ENCODE assay signal across 36 cellular contexts in the genomic region with DNA sequence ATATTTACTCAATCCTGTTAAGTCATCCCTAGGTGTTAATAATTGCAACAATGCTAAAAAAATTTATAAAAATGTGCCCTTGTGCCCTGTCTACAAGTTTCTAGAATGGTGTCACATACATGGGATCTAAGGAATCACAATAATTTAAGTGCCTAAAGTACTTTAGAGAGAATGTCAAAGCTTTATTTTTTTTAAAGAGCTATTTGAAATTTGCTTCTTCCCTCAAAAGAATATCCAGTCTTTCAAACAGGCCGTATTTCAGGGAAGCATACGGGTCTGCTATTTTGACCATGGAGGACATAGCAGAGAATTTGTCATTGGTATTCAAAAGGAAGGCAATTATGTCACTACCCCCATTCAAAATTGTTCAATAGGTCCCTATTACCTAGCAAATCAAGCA. TPM values are rescaled to one million over a fixed set of nuclear protein-coding genes. Genes with fewer than 3 reads are reported as not detected.
"Had no signal": no experiment of that assay in that cellular context is flagged by ENCODE, and none has a peak within 500 bp of the region (broad histone marks: within the 10 kb centered on the region; RNA-seq: fewer than 3 reads in every experiment).

No MANE protein-coding gene starts in this region.

- H3K9me3 Mint-ChIP-seq: activated B cell treated with CpG ODN at 0.5 μM for 24 hours; activated CD4-positive, alpha-beta memory T cell treated with anti-CD3 and anti-CD28 coated beads for 36 hours; activated CD4-positive, alpha-beta T cell treated with anti-CD3 and anti-CD28 coated beads, Interleukin-2, amount 10 ng/mL, durations not matched to agents 24 days and 14 days; activated CD8-positive, alpha-beta T cell treated with anti-CD3 and anti-CD28 coated beads for 36 hours; activated naive CD4-positive, alpha-beta T cell treated with anti-CD3 and anti-CD28 coated beads for 36 hours; activated naive CD8-positive, alpha-beta T cell treated with anti-CD3 and anti-CD28 coated beads for 36 hours; activated T-cell treated with anti-CD3 and anti-CD28 coated beads, Interleukin-2, amount 50 U/mL, for 4 hours; activated T-helper 1 cell treated with anti-CD3 and anti-CD28 coated beads, Interleukin-12 subunit alpha, Interleukin-12 subunit beta, Interleukin-2, Interleukin-4 antibody, amounts not matched to agents 30 ng/mL and 10 ng/mL and 1 ng/mL, durations not matched to agents 14 hours and 24 hours and 36 hours; activated T-helper 17 cell treated with anti-CD3 and anti-CD28 coated beads, Interleukin-2, amount 50 U/mL, for 72 hours; T-helper 1 cell treated with Interleukin-12 subunit alpha and Interleukin-12 subunit beta and Interleukin-4 antibody, amounts not matched to agents 30 μg/mL and 1 μg/mL, for 36 hours; T-helper 2 cell treated with Interferon-gamma antibody and Interleukin-4, amounts not matched to agents 5 μg/mL and 100 μg/mL, for 36 hours had no signal

- DNase-seq: activated B cell treated with CpG ODN at 0.5 μM for 24 hours; activated CD4-positive, alpha-beta memory T cell treated with anti-CD3 and anti-CD28 coated beads for 36 hours; activated CD4-positive, alpha-beta T cell treated with anti-CD3 and anti-CD28 coated beads for 4 hours; activated CD4-positive, alpha-beta T cell treated with anti-CD3 and anti-CD28 coated beads, Interleukin-2, amount 10 ng/mL, durations not matched to agents 24 days and 14 days; activated CD4-positive, alpha-beta T cell treated with anti-CD3 and anti-CD28 coated beads, Interleukin-2, amount 50 U/mL, for 1 hour; activated CD4-positive, alpha-beta T cell treated with anti-CD3 and anti-CD28 coated beads, Interleukin-2, amount 50 U/mL, for 4 hours; activated CD4-positive, CD25-positive, alpha-beta regulatory T cell treated with anti-CD3 and anti-CD28 coated beads, Interleukin-2, amount 50 U/mL, for 72 hours; activated CD8-positive, alpha-beta memory T cell treated with anti-CD3 and anti-CD28 coated beads, Interleukin-2, amount 50 U/mL, for 4 hours; activated CD8-positive, alpha-beta T cell treated with anti-CD3 and anti-CD28 coated beads for 36 hours; activated effector memory CD4-positive, alpha-beta T cell treated with anti-CD3 and anti-CD28 coated beads, Interleukin-2, amount 50 U/mL, for 16 hours; activated gamma-delta T cell treated with Interleukin-2 at 50 U/mL for 16 hours; activated naive CD4-positive, alpha-beta T cell; activated naive CD4-positive, alpha-beta T cell treated with anti-CD3 and anti-CD28 coated beads for 36 hours; activated naive CD4-positive, alpha-beta T cell treated with anti-CD3 and anti-CD28 coated beads, Interleukin-2, amount 50 U/mL, for 16 hours; activated naive CD8-positive, alpha-beta T cell treated with anti-CD3 and anti-CD28 coated beads for 36 hours; activated T-cell treated with anti-CD3 and anti-CD28 coated beads for 4 hours; activated T-cell treated with anti-CD3 and anti-CD28 coated beads, Interleukin-2, amount 50 U/mL, for 1 hour; activated T-cell treated with anti-CD3 and anti-CD28 coated beads, Interleukin-2, amount 50 U/mL, for 4 hours; activated T-cell treated with anti-CD3 and anti-CD28 coated beads, Interleukin-2, amount 50 U/mL, for 72 hours; adrenal gland; amniotic stem cell; aorta; body of pancreas; brain microvascular endothelial cell; central memory CD4-positive, alpha-beta T cell; T-helper 1 cell; T-helper 2 cell; T-helper 9 cell had no signal

- ATAC-seq: activated CD8-positive, alpha-beta T cell treated with anti-CD3 and anti-CD28 coated beads for 36 hours; activated naive CD4-positive, alpha-beta T cell treated with anti-CD3 and anti-CD28 coated beads, Interleukin-2, amount 50 U/mL, for 72 hours; activated T-cell treated with anti-CD3 and anti-CD28 coated beads, Interleukin-2, amount 50 U/mL, for 4 hours; activated T-cell treated with anti-CD3 and anti-CD28 coated beads, Interleukin-2, amount 50 U/mL, for 72 hours; activated T-helper 17 cell treated with anti-CD3 and anti-CD28 coated beads, Interleukin-2, amount 50 U/mL, for 72 hours; body of pancreas had no signal

- H3K4me3 ChIP-seq: adrenal gland, body of pancreas, breast epithelium had no signal

- H3K4me1 ChIP-seq: body of pancreas, breast epithelium had no signal

- H3K36me3 ChIP-seq: brain microvascular endothelial cell, breast epithelium had no signal

- H3K27me3 ChIP-seq: adrenal gland, body of pancreas, brain microvascular endothelial cell, breast epithelium had no signal

- H3K36me3 Mint-ChIP-seq: activated CD4-positive, alpha-beta memory T cell treated with anti-CD3 and anti-CD28 coated beads for 36 hours; activated naive CD4-positive, alpha-beta T cell treated with anti-CD3 and anti-CD28 coated beads, Interleukin-2, amount 50 U/mL, for 72 hours; activated naive CD8-positive, alpha-beta T cell treated with anti-CD3 and anti-CD28 coated beads for 36 hours had no signal

- H3K27ac Mint-ChIP-seq: activated B cell treated with CpG ODN at 0.5 μM for 24 hours; activated CD4-positive, alpha-beta memory T cell treated with anti-CD3 and anti-CD28 coated beads for 36 hours; activated CD4-positive, alpha-beta T cell treated with anti-CD3 and anti-CD28 coated beads, Interleukin-2, amount 10 ng/mL, durations not matched to agents 24 days and 14 days; activated CD8-positive, alpha-beta T cell treated with anti-CD3 and anti-CD28 coated beads for 36 hours; activated naive CD4-positive, alpha-beta T cell treated with anti-CD3 and anti-CD28 coated beads for 36 hours; activated naive CD4-positive, alpha-beta T cell treated with anti-CD3 and anti-CD28 coated beads, Interleukin-2, amount 50 U/mL, for 72 hours; activated naive CD8-positive, alpha-beta T cell treated with anti-CD3 and anti-CD28 coated beads for 36 hours; activated T-cell treated with anti-CD3 and anti-CD28 coated beads, Interleukin-2, amount 50 U/mL, for 72 hours; activated T-helper 1 cell treated with anti-CD3 and anti-CD28 coated beads, Interleukin-12 subunit alpha, Interleukin-12 subunit beta, Interleukin-2, Interleukin-4 antibody, amounts not matched to agents 30 ng/mL and 10 ng/mL and 1 ng/mL, durations not matched to agents 14 hours and 24 hours and 36 hours; activated T-helper 17 cell treated with anti-CD3 and anti-CD28 coated beads, Interleukin-2, amount 50 U/mL, for 72 hours; T-helper 1 cell treated with Interleukin-12 subunit alpha and Interleukin-12 subunit beta and Interleukin-4 antibody, amounts not matched to agents 30 μg/mL and 1 μg/mL, for 36 hours; T-helper 2 cell treated with Interferon-gamma antibody and Interleukin-4, amounts not matched to agents 5 μg/mL and 100 μg/mL, for 36 hours had no signal

- H3K4me3 Mint-ChIP-seq: activated B cell treated with CpG ODN at 0.5 μM for 24 hours; activated CD4-positive, alpha-beta memory T cell treated with anti-CD3 and anti-CD28 coated beads for 36 hours; activated CD4-positive, alpha-beta T cell treated with anti-CD3 and anti-CD28 coated beads, Interleukin-2, amount 10 ng/mL, durations not matched to agents 24 days and 14 days; activated CD8-positive, alpha-beta T cell treated with anti-CD3 and anti-CD28 coated beads for 36 hours; activated naive CD4-positive, alpha-beta T cell treated with anti-CD3 and anti-CD28 coated beads for 36 hours; activated naive CD8-positive, alpha-beta T cell treated with anti-CD3 and anti-CD28 coated beads for 36 hours; activated T-cell treated with anti-CD3 and anti-CD28 coated beads, Interleukin-2, amount 50 U/mL, for 4 hours; activated T-cell treated with anti-CD3 and anti-CD28 coated beads, Interleukin-2, amount 50 U/mL, for 72 hours; activated T-helper 1 cell treated with anti-CD3 and anti-CD28 coated beads, Interleukin-12 subunit alpha, Interleukin-12 subunit beta, Interleukin-2, Interleukin-4 antibody, amounts not matched to agents 30 ng/mL and 10 ng/mL and 1 ng/mL, durations not matched to agents 14 hours and 24 hours and 36 hours; activated T-helper 17 cell treated with anti-CD3 and anti-CD28 coated beads, Interleukin-2, amount 50 U/mL, for 72 hours; T-helper 1 cell treated with Interleukin-12 subunit alpha and Interleukin-12 subunit beta and Interleukin-4 antibody, amounts not matched to agents 30 μg/mL and 1 μg/mL, for 36 hours; T-helper 2 cell treated with Interferon-gamma antibody and Interleukin-4, amounts not matched to agents 5 μg/mL and 100 μg/mL, for 36 hours had no signal

- H3K27me3 Mint-ChIP-seq: activated B cell treated with CpG ODN at 0.5 μM for 24 hours; activated CD4-positive, alpha-beta T cell treated with anti-CD3 and anti-CD28 coated beads, Interleukin-2, amount 10 ng/mL, durations not matched to agents 24 days and 14 days had no signal

- H3K9me3 ChIP-seq: adrenal gland, body of pancreas, breast epithelium had no signal

- H3K27ac ChIP-seq: adrenal gland, body of pancreas, brain microvascular endothelial cell, breast epithelium, VCaP had no signal

- H3K4me1 Mint-ChIP-seq: activated B cell treated with CpG ODN at 0.5 μM for 24 hours; activated CD4-positive, alpha-beta T cell treated with anti-CD3 and anti-CD28 coated beads, Interleukin-2, amount 10 ng/mL, durations not matched to agents 24 days and 14 days; activated naive CD8-positive, alpha-beta T cell treated with anti-CD3 and anti-CD28 coated beads for 36 hours; activated T-helper 17 cell treated with anti-CD3 and anti-CD28 coated beads, Interleukin-2, amount 50 U/mL, for 72 hours had no signal

RNA-seq across cellular contexts. Expression of gene MEIS2, which starts 29.7 kb away (rescaled TPM):
- total RNA-seq: activated CD4-positive, alpha-beta memory T cell treated with anti-CD3 and anti-CD28 coated beads for 36 hours; activated CD4-positive, alpha-beta T cell treated with anti-CD3 and anti-CD28 coated beads, Interleukin-2, amount 10 ng/mL, durations not matched to agents 24 days and 14 days; activated CD8-positive, alpha-beta memory T cell treated with anti-CD3 and anti-CD28 coated beads for 36 hours; activated naive CD4-positive, alpha-beta T cell treated with anti-CD3 and anti-CD28 coated beads for 36 hours; activated naive CD8-positive, alpha-beta T cell treated with anti-CD3 and anti-CD28 coated beads for 36 hours; activated T-helper 1 cell treated with anti-CD3 and anti-CD28 coated beads, Interleukin-12 subunit alpha, Interleukin-12 subunit beta, Interleukin-2, Interleukin-4 antibody, amounts not matched to agents 30 ng/mL and 10 ng/mL and 1 ng/mL, durations not matched to agents 14 hours and 24 hours and 36 hours; activated T-helper 17 cell treated with anti-CD3 and anti-CD28 coated beads, Interleukin-2, amount 50 U/mL, for 72 hours had no signal
